ENCODE assay signal across 15 cellular contexts in genomic region chr17:47919889-47920288, GRCh38. TPM values are rescaled to one million over a fixed set of nuclear protein-coding genes. Genes with fewer than 3 reads are reported as not detected.
"Had no signal": no experiment of that assay in that cellular context is flagged by ENCODE, and none has a peak within 500 bp of the region (broad histone marks: within the 10 kb centered on the region; RNA-seq: fewer than 3 reads in every experiment).

No MANE protein-coding gene starts in this region.

RNA-seq across cellular contexts. Expression of gene PRR15L, which starts 37.8 kb away (rescaled TPM):
- total RNA-seq: activated CD4-positive, alpha-beta memory T cell treated with anti-CD3 and anti-CD28 coated beads, Interleukin-2, amount 10 ng/mL, durations not matched to agents 7 days and 5 days; activated CD4-positive, alpha-beta T cell treated with anti-CD3 and anti-CD28 coated beads for 36 hours; activated CD4-positive, alpha-beta T cell treated with anti-CD3 and anti-CD28 coated beads, Interleukin-2, amount 10 ng/mL, durations not matched to agents 7 days and 5 days; activated CD8-positive, alpha-beta memory T cell treated with anti-CD3 and anti-CD28 coated beads, Interleukin-2, amount 10 ng/mL, durations not matched to agents 7 days and 5 days; activated CD8-positive, alpha-beta T cell treated with anti-CD3 and anti-CD28 coated beads, Interleukin-2, amount 10 ng/mL, durations not matched to agents 7 days and 5 days; activated naive CD4-positive, alpha-beta T cell treated with anti-CD3 and anti-CD28 coated beads for 36 hours; activated naive CD4-positive, alpha-beta T cell treated with anti-CD3 and anti-CD28 coated beads, Interleukin-2, amount 50 U/mL, for 72 hours; activated naive CD8-positive, alpha-beta T cell treated with anti-CD3 and anti-CD28 coated beads for 36 hours; activated T-helper 1 cell treated with anti-CD3 and anti-CD28 coated beads, Interleukin-12 subunit alpha, Interleukin-12 subunit beta, Interleukin-2, Interleukin-4 antibody, amounts not matched to agents 30 ng/mL and 10 ng/mL and 1 ng/mL, durations not matched to agents 14 hours and 24 hours and 36 hours; activated T-helper 17 cell treated with anti-CD3 and anti-CD28 coated beads, Interleukin-2, amount 50 U/mL, for 72 hours; aorta; astrocyte; cardiac septum; chondrocyte; T-helper 2 cell treated with Interferon-gamma antibody and Interleukin-4, amounts not matched to agents 100 ng/mL and 5 ng/mL, for 36 hours had no signal
